Comparison of ENCODE assay signal across 32 cellular contexts in genomic region chr6:149435919-149436586, GRCh38. TPM values are rescaled to one million over a fixed set of nuclear protein-coding genes. Genes with fewer than 3 reads are reported as not detected.
"Had no signal": no experiment of that assay in that cellular context is flagged by ENCODE, and none has a peak within 500 bp of the region (broad histone marks: within the 10 kb centered on the region; RNA-seq: fewer than 3 reads in every experiment).

No MANE protein-coding gene starts in this region.

- H3K27ac ChIP-seq: colonic mucosa, epithelial cell of prostate, gastrocnemius medialis, heart left ventricle, hepatocyte, parathyroid adenoma, testis, tibial artery had no signal

- DNase-seq: colonic mucosa; effector CD8-positive, alpha-beta T cell; endodermal cell; foreskin fibroblast; gastrocnemius medialis; heart left ventricle; kidney; mucosa of descending colon; naive B cell; stimulated activated CD4-positive, alpha-beta T cell treated with anti-CD3 and anti-CD28 coated beads, Interleukin-2, amount 100 ng/mL, for 24 hours; stimulated activated CD4-positive, alpha-beta T cell treated with anti-CD3 and anti-CD28 coated beads, Interleukin-4, amount 100 ng/mL, for 24 hours; stimulated activated naive CD8-positive, alpha-beta T cell treated with anti-CD3 and anti-CD28 coated beads, Interleukin-15, Interleukin-2, amounts not matched to agents 100 U/mL and 50 U/mL, for 24 hours; substantia nigra; testis had no signal

- H3K79me2 ChIP-seq: hepatocyte, parathyroid adenoma had no signal

- H3K9me3 ChIP-seq: colonic mucosa, gastrocnemius medialis, heart left ventricle, mucosa of descending colon, testis, tibial artery had no signal

- H3K4me3 ChIP-seq: colonic mucosa, gastrocnemius medialis, heart left ventricle, hepatocyte, lung, mucosa of descending colon, smooth muscle cell, testis, tibial artery had no signal

- H3K27me3 ChIP-seq: colonic mucosa, gastrocnemius medialis, hepatocyte, testis had no signal

- H2AFZ ChIP-seq: hepatocyte, parathyroid adenoma had no signal

- ATAC-seq: esophagus mucosa; gastrocnemius medialis; left lobe of liver; mucosa of descending colon; sciatic nerve; stimulated activated memory B cell treated with anti-CD40 and anti-IgM and Interleukin-4, amounts not matched to agents 10 μg/mL and 1 μg/mL and 100 μg/mL, for 72 hours; stimulated activated naive CD8-positive, alpha-beta T cell treated with anti-CD3 and anti-CD28 coated beads, Interleukin-15, Interleukin-2, amounts not matched to agents 100 U/mL and 50 U/mL, for 24 hours had no signal

- H3K9me3 Mint-ChIP-seq: dendritic cell treated with granulocyte-macrophage colony-stimulating factor and Interleukin-4, amounts not matched to agents 40 ng/mL and 50 ng/mL, for 4 days; endodermal cell; memory B cell; naive B cell; natural killer cell treated with Interleukin-12 subunit alpha and Interleukin-12 subunit beta and Interleukin-15 and Interleukin-18, amount 100 ng/mL, for 72 hours; neural crest cell; stimulated activated memory B cell treated with anti-CD40 and anti-IgM and Interleukin-4, amounts not matched to agents 10 μg/mL and 1 μg/mL and 100 μg/mL, for 72 hours; type B pancreatic cell had no signal

- H3K4me2 ChIP-seq: hepatocyte, smooth muscle cell had no signal

- FAIRE-seq: kidney had no signal

- H3K36me3 ChIP-seq: colonic mucosa, gastrocnemius medialis, heart left ventricle, tibial artery had no signal

- H3K27ac Mint-ChIP-seq: dendritic cell treated with granulocyte-macrophage colony-stimulating factor and Interleukin-4, amounts not matched to agents 40 ng/mL and 50 ng/mL, for 4 days; endodermal cell; memory B cell; mesothelial cell of epicardium; natural killer cell treated with Interleukin-12 subunit alpha and Interleukin-12 subunit beta and Interleukin-15 and Interleukin-18, amount 100 ng/mL, for 72 hours; progenitor cell of endocrine pancreas; stimulated activated memory B cell treated with anti-CD40 and anti-IgM and Interleukin-4, amounts not matched to agents 10 μg/mL and 1 μg/mL and 100 μg/mL, for 72 hours; type B pancreatic cell had no signal

- H3K4me3 Mint-ChIP-seq: dendritic cell treated with granulocyte-macrophage colony-stimulating factor and Interleukin-4, amounts not matched to agents 40 ng/mL and 50 ng/mL, for 4 days; endodermal cell; memory B cell; mesothelial cell of epicardium; naive B cell; natural killer cell treated with Interleukin-12 subunit alpha and Interleukin-12 subunit beta and Interleukin-15 and Interleukin-18, amount 100 ng/mL, for 72 hours; neural crest cell; stimulated activated memory B cell treated with anti-CD40 and anti-IgM and Interleukin-4, amounts not matched to agents 10 μg/mL and 1 μg/mL and 100 μg/mL, for 72 hours; type B pancreatic cell had no signal

- H3K4me1 ChIP-seq: colonic mucosa, parathyroid adenoma, testis had no signal

- H3K9ac ChIP-seq: parathyroid adenoma had no signal

- H3K27me3 Mint-ChIP-seq: dendritic cell treated with granulocyte-macrophage colony-stimulating factor and Interleukin-4, amounts not matched to agents 40 ng/mL and 50 ng/mL, for 4 days; memory B cell; naive B cell; natural killer cell treated with Interleukin-12 subunit alpha and Interleukin-12 subunit beta and Interleukin-15 and Interleukin-18, amount 100 ng/mL, for 72 hours; stimulated activated memory B cell treated with anti-CD40 and anti-IgM and Interleukin-4, amounts not matched to agents 10 μg/mL and 1 μg/mL and 100 μg/mL, for 72 hours; type B pancreatic cell had no signal

- H3K36me3 Mint-ChIP-seq: memory B cell; mesothelial cell of epicardium; naive B cell; natural killer cell treated with Interleukin-12 subunit alpha and Interleukin-12 subunit beta and Interleukin-15 and Interleukin-18, amount 100 ng/mL, for 72 hours; stimulated activated memory B cell treated with anti-CD40 and anti-IgM and Interleukin-4, amounts not matched to agents 10 μg/mL and 1 μg/mL and 100 μg/mL, for 72 hours; type B pancreatic cell had no signal

RNA-seq across cellular contexts. Expression of gene SUMO4, which starts 36.0 kb away (rescaled TPM):
- polyA plus RNA-seq: urinary bladder had no signal

RNA-seq across cellular contexts. Expression of gene ZC3H12D, which starts 48.8 kb away (rescaled TPM):
- total RNA-seq: smooth muscle cell had no signal
- polyA plus RNA-seq: smooth muscle cell had no signal
